23 cellular contexts compared by ENCODE assay signal in the genomic region with DNA sequence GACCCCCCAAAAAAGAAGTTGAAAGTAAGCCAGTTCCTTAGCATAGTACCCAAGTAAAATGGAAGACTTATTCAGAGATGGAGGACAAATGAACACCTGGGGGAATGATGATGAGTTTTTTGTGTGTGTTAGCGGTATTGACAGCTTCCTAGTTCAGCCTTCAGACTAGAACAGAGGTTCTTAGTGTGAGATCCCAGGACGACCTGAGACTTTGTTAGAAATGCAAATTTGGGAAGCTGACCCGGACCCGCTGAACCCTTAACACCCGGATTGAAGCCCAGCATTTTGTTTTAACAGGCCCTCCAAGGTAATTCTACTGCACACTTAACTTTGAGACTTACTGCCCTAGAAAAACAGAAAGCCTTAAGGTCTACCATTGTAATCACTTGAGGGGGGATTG.
"Had no signal": no experiment of that assay in that cellular context is flagged by ENCODE, and none has a peak within 500 bp of the region (broad histone marks: within the 10 kb centered on the region; RNA-seq: fewer than 3 reads in every experiment).

No MANE protein-coding gene starts in this region.

- DNase-seq: activated CD4-positive, alpha-beta memory T cell treated with anti-CD3 and anti-CD28 coated beads for 36 hours; activated CD4-positive, alpha-beta T cell treated with anti-CD3 and anti-CD28 coated beads for 4 hours; activated CD8-positive, alpha-beta memory T cell treated with anti-CD3 and anti-CD28 coated beads, Interleukin-2, amount 10 ng/mL, durations not matched to agents 7 days and 5 days; activated naive CD4-positive, alpha-beta T cell; activated naive CD8-positive, alpha-beta T cell treated with anti-CD3 and anti-CD28 coated beads for 36 hours; amygdala; caudate nucleus; endodermal cell; foreskin fibroblast; islet precursor cell; left colon; lower lobe of right lung; natural killer cell; occipital lobe; posterior cingulate gyrus; stimulated activated CD8-positive, alpha-beta memory T cell treated with anti-CD3 and anti-CD28 coated beads, Interleukin-4, amount 100 ng/mL, for 48 hours; stimulated activated naive CD8-positive, alpha-beta T cell treated with anti-CD3 and anti-CD28 coated beads, Interleukin-15, Interleukin-2, amounts not matched to agents 100 U/mL and 50 U/mL, for 24 hours; substantia nigra; tibial artery; uterus had no signal

- H3K4me3 ChIP-seq: lower lobe of right lung, tibial artery, uterus had no signal

- H3K4me3 Mint-ChIP-seq: activated CD4-positive, alpha-beta memory T cell treated with anti-CD3 and anti-CD28 coated beads for 36 hours; activated CD8-positive, alpha-beta memory T cell treated with anti-CD3 and anti-CD28 coated beads, Interleukin-2, amount 10 ng/mL, durations not matched to agents 7 days and 5 days; activated naive CD8-positive, alpha-beta T cell treated with anti-CD3 and anti-CD28 coated beads for 36 hours; activated T-helper 17 cell treated with anti-CD3 and anti-CD28 coated beads, Interleukin-2, amount 50 U/mL, for 72 hours; endodermal cell; natural killer cell had no signal

- ATAC-seq: activated CD8-positive, alpha-beta memory T cell treated with anti-CD3 and anti-CD28 coated beads, Interleukin-2, amount 10 ng/mL, durations not matched to agents 7 days and 5 days; activated T-helper 17 cell treated with anti-CD3 and anti-CD28 coated beads, Interleukin-2, amount 50 U/mL, for 72 hours; left colon; lower lobe of right lung; natural killer cell; stimulated activated naive CD8-positive, alpha-beta T cell treated with anti-CD3 and anti-CD28 coated beads, Interleukin-15, Interleukin-2, amounts not matched to agents 100 U/mL and 50 U/mL, for 24 hours had no signal

- H3K27me3 ChIP-seq: tibial artery, uterus had no signal

- H3K9me3 ChIP-seq: uterus had no signal

- H3K9me3 Mint-ChIP-seq: natural killer cell had no signal

- H3K27ac Mint-ChIP-seq: activated CD4-positive, alpha-beta memory T cell treated with anti-CD3 and anti-CD28 coated beads for 36 hours; activated CD8-positive, alpha-beta memory T cell treated with anti-CD3 and anti-CD28 coated beads, Interleukin-2, amount 10 ng/mL, durations not matched to agents 7 days and 5 days; activated naive CD8-positive, alpha-beta T cell treated with anti-CD3 and anti-CD28 coated beads for 36 hours; activated T-helper 17 cell treated with anti-CD3 and anti-CD28 coated beads, Interleukin-2, amount 50 U/mL, for 72 hours; endodermal cell had no signal

- H3K36me3 ChIP-seq: lower lobe of right lung, uterus had no signal

- FAIRE-seq: colon had no signal

- H3K27me3 Mint-ChIP-seq: activated CD4-positive, alpha-beta memory T cell treated with anti-CD3 and anti-CD28 coated beads for 36 hours; activated CD8-positive, alpha-beta memory T cell treated with anti-CD3 and anti-CD28 coated beads, Interleukin-2, amount 10 ng/mL, durations not matched to agents 7 days and 5 days; activated naive CD8-positive, alpha-beta T cell treated with anti-CD3 and anti-CD28 coated beads for 36 hours; activated T-helper 17 cell treated with anti-CD3 and anti-CD28 coated beads, Interleukin-2, amount 50 U/mL, for 72 hours had no signal

- H3K27ac ChIP-seq: epithelial cell of prostate, lower lobe of right lung, tibial artery, uterus had no signal
